ENCODE assay signal across 8 cellular contexts in genomic region chr13:24127116-24127631, GRCh38. TPM values are rescaled to one million over a fixed set of nuclear protein-coding genes. Genes with fewer than 3 reads are reported as not detected.
DNase-seq lines count a peak whose midpoint lies in the region; ATAC-seq and TF ChIP-seq lines count a peak whose summit lies in the region.

No MANE protein-coding gene starts in this region.

- CTCF ChIA-PET in IMR-90 (lab: Yijun Ruan, JAX), result interaction anchor here (0.9 to 1.5 kb wide), 2 partner anchors 14 to 106 kb away, joined by 3 read pairs; no protein-coding TSS in a partner anchor

- H3K56ac ChIP-seq in IMR-90 (ENCODE audit: extremely low read depth, insufficient read depth, low read length), result no peak overlapping the region

- H4K5ac ChIP-seq in IMR-90 (ENCODE audit: low read depth, low read length), result no peak overlapping the region

- TF ChIP-seq POLR2A in IMR-90 (IDR thresholded peaks at IDR 0.05; ENCODE audit: low read depth, low read length), result no peak

- no peaks in the 10 kb centered on the region for H3K9me1 ChIP-seq in IMR-90 (ENCODE audit: insufficient read depth, low read length)

- H3K4ac ChIP-seq in IMR-90 (ENCODE audit: low read depth, low read length), result no peak overlapping the region

- no peaks in the 10 kb centered on the region for H3K36me3 ChIP-seq in IMR-90 (ENCODE audit: control insufficient read depth, insufficient read depth, low read length)

- H3K4me3 ChIP-seq in IMR-90 (ENCODE audit: insufficient read depth, low read depth, low read length) (no peak overlapping the region), foreskin fibroblast (ENCODE audit: low read depth in 1 of 2, low read length in 2 of 2) (no peak overlapping the region)

- DNase-seq in GM10266 (ENCODE audit: extremely low spot score) (peak; percentile 40), IMR-90 (peak; percentile 43), iPS-NIHi7 (ENCODE audit: extremely low spot score) (peak; percentile 11), DMS 273 (lab: John Stamatoyannopoulos, UW; ENCODE audit: unreplicated experiment) (no peak), foreskin fibroblast (no peak), mesenteric fat pad (ENCODE audit: low spot score) (no peak), NCI-H446 (lab: John Stamatoyannopoulos, UW) (no peak)

- no peaks in the 10 kb centered on the region for H3K79me1 ChIP-seq in IMR-90 (ENCODE audit: low read depth in 1 of 2, low read length in 2 of 2)

- in situ Hi-C loops in IMR-90 (cut with MboI; ENCODE audit: low sequenced_read_pairs), result no loop called here

- no peak overlapping the region for H3K27ac ChIP-seq in IMR-90 (ENCODE audit: insufficient read depth, low read length)

- no peaks in the 10 kb centered on the region for H4K20me1 ChIP-seq in IMR-90 (ENCODE audit: insufficient read depth, low read length)

- no peak overlapping the region for H3K18ac ChIP-seq in IMR-90 (ENCODE audit: low read depth, low read length)

- no peak overlapping the region for H3K23ac ChIP-seq in IMR-90 (ENCODE audit: low read depth, low read length)

- H3K4me2 ChIP-seq in IMR-90 (ENCODE audit: low read depth, low read length), result no peak overlapping the region

- peak; percentile 60 for ATAC-seq in GM21381 (IDR thresholded peaks at IDR 0.05; ENCODE audit: unreplicated experiment)
- peak; percentile 52 for ATAC-seq in IMR-90 (ENCODE audit: low read depth)

- no peaks in the 10 kb centered on the region; the same call in 1 of the 2 replicates for H3K27me3 ChIP-seq in IMR-90 (ENCODE audit: control insufficient read depth, insufficient read depth, low read length)

- no peak overlapping the region for H2BK120ac ChIP-seq in IMR-90 (ENCODE audit: low read depth, low read length)

- intact Hi-C loops in IMR-90 (cut with micrococcal nuclease), result no loop called here

- no peak overlapping the region for H4K8ac ChIP-seq in IMR-90 (ENCODE audit: low read depth in 2 of 2, low read length in 2 of 2)

- H4K91ac ChIP-seq in IMR-90 (ENCODE audit: insufficient read depth, low read depth, low read length), result no peak overlapping the region; the same call in 1 of the 2 replicates

- POLR2A ChIA-PET in IMR-90 (lab: Charles Lee; ENCODE audit: unreplicated experiment), result no interaction called here

- no peak overlapping the region for H2BK20ac ChIP-seq in IMR-90 (ENCODE audit: low read depth, low read length)

- no peak overlapping the region for H2BK15ac ChIP-seq in IMR-90 (ENCODE audit: low read depth, low read length)

- peak overlapping the region; percentile 13 for H2AFZ ChIP-seq in IMR-90 (replicated peaks; ENCODE audit: low read length, poor library complexity)

- no peak for TF ChIP-seq CTCF in GM10266 (IDR thresholded peaks at IDR 0.05; ENCODE audit: control insufficient read depth, insufficient read depth, low read depth, missing control alignments)
- no peak for TF ChIP-seq CTCF in IMR-90 (conservative IDR thresholded peaks at IDR 0.05; ENCODE audit: low read depth, low read length)
- TF ChIP-seq CTCF in foreskin fibroblast (IDR thresholded peaks at IDR 0.05; ENCODE audit: low read depth, low read length), result no peak

- dilution Hi-C loops in IMR-90 (cut with HindIII; ENCODE audit: low sequenced_read_pairs, unreplicated experiment), result no loop called here

- no peak overlapping the region for H3K14ac ChIP-seq in IMR-90 (replicated peaks; ENCODE audit: low read depth, low read length)

- no peak for TF ChIP-seq RAD21 in IMR-90 (IDR thresholded peaks at IDR 0.05; ENCODE audit: low read length)

- WGBS in IMR-90 (ENCODE audit: extremely low coverage in 2 of 2, insufficient read length in 1 of 2), 2 experiments, result 100% methylated on average over 1 of the region's 2 CpGs; no CpG with 5 or more reads in 1 of the 2 experiments

- no TSS peak for BruUV-seq in IMR-90 (replicated peaks; lab: Mats Ljungman, UMichigan)

- H2BK5ac ChIP-seq in IMR-90 (ENCODE audit: low read depth, low read length, poor library complexity, severe bottlenecking), result no peak overlapping the region

- peaks cover 7% of the 10 kb centered on the region for H3K9me3 ChIP-seq in IMR-90 (ENCODE audit: control insufficient read depth, insufficient read depth, low read length)

- H2AK5ac ChIP-seq in IMR-90 (ENCODE audit: low read depth, low read length), result peak overlapping the region; percentile 19; the same call in 1 of the 2 replicates

- H3K9ac ChIP-seq in IMR-90 (ENCODE audit: low read depth, low read length), result no peak overlapping the region

- H2AK9ac ChIP-seq in IMR-90 (replicated peaks; ENCODE audit: low read depth, low read length, poor library complexity), result no peak overlapping the region

- H3K4me1 ChIP-seq in IMR-90 (ENCODE audit: control insufficient read depth, insufficient read depth, low read length), result peaks cover 10% of the 10 kb centered on the region; the same call in 1 of the 2 replicates

TF ChIP-seq in IMR-90, 13 proteins besides CTCF, POLR2A, EP300 and RAD21:
- TF ChIP-seq SMC3 (IDR thresholded peaks at IDR 0.05; ENCODE audit: low read depth, low read length), result no peak
- 0 out of 2 replicates have a peak, but pooled peaks have one; percentile 31 for TF ChIP-seq FOS (IDR thresholded peaks at IDR 0.05; ENCODE audit: low read depth, low read length)
TF ChIP-seq in IMR-90: peak in this region for 1.

RNA-seq across cellular contexts. Expression of gene SPATA13, which starts 33.3 kb away (rescaled TPM):
- 11.4 and 12.5 TPM in 2 replicates for total RNA-seq in IMR-90 (2012; rRNA removed)
- polyA plus RNA-seq in IMR-90 (2012; rRNA removed), result 8.4 and 10.5 TPM in 2 replicates
- polyA plus RNA-seq in IMR-90 (2012; cell fraction: cytosol; rRNA removed), result 4.7 and 5.1 TPM in 2 replicates
- 28.6 and 38.1 TPM in 2 replicates for polyA plus RNA-seq in IMR-90 (2012; cell fraction: nucleus; rRNA removed; ENCODE audit: low replicate concordance)
- total RNA-seq in mesenteric fat pad, result 11.6 TPM

Comparison
In these comparisons a context has a peak if more than half of its experiments do, and no peak if none do; other contexts are left out.
1. DNase-seq: peak in GM10266 (single experiment), IMR-90 (single experiment) and iPS-NIHi7 (single experiment); none in DMS 273 (single experiment), foreskin fibroblast (0 of 2), mesenteric fat pad (single experiment) and NCI-H446 (0 of 2).